8 cellular contexts compared by ENCODE assay signal in genomic region chr10:98135222-98135899, GRCh38. TPM values are rescaled to one million over a fixed set of nuclear protein-coding genes. Genes with fewer than 3 reads are reported as not detected.
DNase-seq lines count a peak whose midpoint lies in the region; ATAC-seq and TF ChIP-seq lines count a peak whose summit lies in the region.

No MANE protein-coding gene starts in this region.

- ATAC-seq in GM21381 (IDR thresholded peaks at IDR 0.05; ENCODE audit: unreplicated experiment) (peak; percentile 4), HG03280 (IDR thresholded peaks at IDR 0.05; ENCODE audit: unreplicated experiment) (no peak), GM18511 (IDR thresholded peaks at IDR 0.05; ENCODE audit: unreplicated experiment) (no peak)

- H3K9me3 ChIP-seq in SU-DHL-6 (ENCODE audit: insufficient read depth, low read length) (no peaks in the 10 kb centered on the region; the same call in 1 of the 2 replicates), sigmoid colon (no peaks in the 10 kb centered on the region)

- H3K27ac ChIP-seq in SU-DHL-6 (ENCODE audit: low read depth, low read length) = peak overlapping the region; percentile 92
- peak overlapping the region; percentile 84 to 92 (median 90) for H3K27ac ChIP-seq in sigmoid colon

- no peak overlapping the region for H2AFZ ChIP-seq in SU-DHL-6 (ENCODE audit: low read depth, low read length, severe bottlenecking)

- no peak for TF ChIP-seq POLR2A in sigmoid colon (IDR thresholded peaks at IDR 0.05)

- H3K27me3 ChIP-seq in SU-DHL-6 (ENCODE audit: low read length) (no peaks in the 10 kb centered on the region), sigmoid colon (no peaks in the 10 kb centered on the region)

- peak overlapping the region; percentile 83 for H3K9ac ChIP-seq in SU-DHL-6 (ENCODE audit: low read length)

- peaks cover 8% of the 10 kb centered on the region for H3F3A ChIP-seq in SU-DHL-6 (ENCODE audit: insufficient read depth)

- peaks cover 12% of the 10 kb centered on the region for H4K20me1 ChIP-seq in SU-DHL-6 (ENCODE audit: low read depth, low read length)

- H3K36me3 ChIP-seq in SU-DHL-6 (ENCODE audit: low read length) (0 out of 2 replicates have a peak, but pooled peaks cover 3% of the 10 kb centered on the region), sigmoid colon (no peaks in the 10 kb centered on the region)

- TF ChIP-seq CTCF in AG09309 (IDR thresholded peaks at IDR 0.05; ENCODE audit: control insufficient read depth, insufficient read depth, low read depth, low read length, missing control alignments) (no peak), SU-DHL-6 (IDR thresholded peaks at IDR 0.05; ENCODE audit: insufficient read depth, low read length, poor library complexity, severe bottlenecking) (no peak), sigmoid colon (IDR thresholded peaks at IDR 0.05) (no peak)

- peaks cover 0 to 22% (median 11%) of the 10 kb centered on the region in 4 donors for H3K4me1 ChIP-seq in sigmoid colon

- H3K4me3 ChIP-seq in AG09309 (ENCODE audit: control insufficient read depth, low read depth, low read length) (peak overlapping the region; percentile 68), SU-DHL-6 (ENCODE audit: insufficient read depth, low read length, poor library complexity, severe bottlenecking) (peak overlapping the region; percentile 85), sigmoid colon (peak overlapping the region; percentile 64 to 98 (median 96))

- DNase-seq in AG09309 (ENCODE audit: low read depth) = no peak
- DNase-seq in glomerular visceral epithelial cell (ENCODE audit: extremely low spot score) = peak; percentile 22
- DNase-seq in sigmoid colon = no peak
- DNase-seq in NCI-H146 treated with DMSO at 0.1 percent for 48 hours (lab: John Stamatoyannopoulos, UW; ENCODE audit: unreplicated experiment) = no peak

- no peak for TF ChIP-seq EP300 in sigmoid colon (IDR thresholded peaks at IDR 0.05)

- H3K79me2 ChIP-seq in SU-DHL-6 (ENCODE audit: insufficient read depth, low read length) = peaks cover 58% of the 10 kb centered on the region

- intact Hi-C loops in sigmoid colon (cut with DNase I) = no loop called here

- H3K4me2 ChIP-seq in SU-DHL-6 (ENCODE audit: low read depth, low read length, poor library complexity, severe bottlenecking) = peak overlapping the region; percentile 61

- WGBS in sigmoid colon, 2 donors = 5 to 16% methylated on average over 13 of the region's 13 CpGs

- H3K9me2 ChIP-seq in SU-DHL-6 (replicated peaks; ENCODE audit: insufficient read depth, low read length) = no peaks in the 10 kb centered on the region

RNA-seq across cellular contexts. Expression of gene R3HCC1L, which starts 0.9 kb away (rescaled TPM):
- 10 to 100 TPM; 11.6 to 14.4 (median 13.8) TPM for total RNA-seq in sigmoid colon
- 10 to 100 TPM; 12.0 to 15.0 (median 14.1) TPM for polyA plus RNA-seq in sigmoid colon
